16 cellular contexts compared by ENCODE assay signal in the genomic region with DNA sequence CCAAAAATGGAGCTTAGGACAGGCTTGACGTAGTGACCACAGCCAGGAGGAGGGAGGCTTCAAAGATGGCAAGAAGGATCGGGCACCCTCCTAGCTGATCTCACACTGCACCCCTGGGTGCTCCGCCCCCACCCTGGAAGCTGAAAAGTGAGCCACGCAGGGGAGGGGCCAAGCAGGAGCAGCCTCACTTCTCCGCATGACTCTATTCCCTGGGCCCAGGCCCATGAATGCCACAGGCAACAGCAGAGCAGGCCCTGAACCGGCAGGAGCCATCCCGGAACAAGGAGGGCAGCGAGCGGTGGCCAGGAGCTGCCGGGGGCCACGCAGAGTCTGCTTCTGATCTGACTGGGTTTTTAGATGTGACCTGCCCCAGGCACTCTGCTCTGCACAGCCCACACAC. TPM values are rescaled to one million over a fixed set of nuclear protein-coding genes. Genes with fewer than 3 reads are reported as not detected.
DNase-seq lines count a peak whose midpoint lies in the region; ATAC-seq and TF ChIP-seq lines count a peak whose summit lies in the region.
"Had no signal": no experiment of that assay in that cellular context is flagged by ENCODE, and none has a peak within 500 bp of the region (broad histone marks: within the 10 kb centered on the region; RNA-seq: fewer than 3 reads in every experiment).

No MANE protein-coding gene starts in this region.

- TF ChIP-seq CTCF in neural crest cell (conservative IDR thresholded peaks at IDR 0.05): no peak

- no peaks in the 10 kb centered on the region for H3K27me3 Mint-ChIP-seq in effector memory CD8-positive, alpha-beta T cell
- H3K27me3 Mint-ChIP-seq in neural crest cell (ENCODE audit: low read depth): no peaks in the 10 kb centered on the region

- H3K4me1 ChIP-seq in BLaER1 treated with 17β-estradiol and CSF1 and Interleukin-3, amounts not matched to agents 10 nM and 100 nM: peaks cover 69 to 96% (median 91%) of the 10 kb centered on the region in 10 experiments
- H3K4me1 ChIP-seq in SJSA1 (replicated peaks): peaks cover 73% of the 10 kb centered on the region

- H3K27me3 ChIP-seq in BLaER1 treated with 17β-estradiol and CSF1 and Interleukin-3, amounts not matched to agents 10 nM and 100 nM: no peaks in the 10 kb centered on the region
- H3K27me3 ChIP-seq in SJSA1 (replicated peaks): no peaks in the 10 kb centered on the region
- H3K27me3 ChIP-seq: thyroid gland had no signal

- no peak for DNase-seq in SJSA1 (ENCODE audit: low read depth in 1 of 2, low spot score in 2 of 2)
- DNase-seq in effector memory CD8-positive, alpha-beta T cell: no peak
- DNase-seq in neural crest cell (ENCODE audit: low read depth, low spot score): no peak
- no peak for DNase-seq in NCI-H146 (lab: John Stamatoyannopoulos, UW)
- no peak for DNase-seq in stimulated activated CD4-positive, alpha-beta T cell treated with anti-CD3 and anti-CD28 coated beads, Interleukin-4, amount 100 ng/mL, for 4 hours
- DNase-seq: activated naive CD4-positive, alpha-beta T cell treated with anti-CD3 and anti-CD28 coated beads, Interleukin-2, amount 50 U/mL, for 16 hours; central memory CD4-positive, alpha-beta T cell; kidney; NCI-H1930; NCI-H526 treated with DMSO at 0.1 percent for 48 hours; PC-9; stimulated activated CD4-positive, alpha-beta T cell treated with anti-CD3 and anti-CD28 coated beads, Interleukin-12 subunit alpha, Interleukin-12 subunit beta, amount 100 ng/mL, for 4 hours; thyroid gland had no signal

- H3K4me2 ChIP-seq in BLaER1 treated with 17β-estradiol and CSF1 and Interleukin-3, amounts not matched to agents 10 nM and 100 nM: peak overlapping the region; percentile 64 to 99 (median 98); a peak in 21 of 22 replicates
- H3K4me2 ChIP-seq: PC-9 had no signal

- peak overlapping the region; percentile 98 for H3K27ac Mint-ChIP-seq in effector memory CD8-positive, alpha-beta T cell
- H3K27ac Mint-ChIP-seq in neural crest cell (ENCODE audit: unreplicated experiment): peak overlapping the region; percentile 85

- no peaks in the 10 kb centered on the region for H3K9me3 Mint-ChIP-seq in effector memory CD8-positive, alpha-beta T cell
- H3K9me3 Mint-ChIP-seq in neural crest cell: no peaks in the 10 kb centered on the region

- H3K4me3 Mint-ChIP-seq in effector memory CD8-positive, alpha-beta T cell: peak overlapping the region; percentile 33 to 88
- no peak overlapping the region for H3K4me3 Mint-ChIP-seq in neural crest cell

- H3K36me3 Mint-ChIP-seq in effector memory CD8-positive, alpha-beta T cell (ENCODE audit: insufficient read depth): peaks cover 20% of the 10 kb centered on the region
- H3K36me3 Mint-ChIP-seq in neural crest cell (ENCODE audit: low read depth): no peaks in the 10 kb centered on the region

- H4K20me1 ChIP-seq in BLaER1 treated with 17β-estradiol and CSF1 and Interleukin-3, amounts not matched to agents 10 nM and 100 nM: peaks cover 0 to 97% (median 50%) of the 10 kb centered on the region in 11 experiments; a peak in 17 of 22 replicates

- peak overlapping the region in 8 of 11 experiments; percentile 0 to 84 (median 54); a peak in 12 of 22 replicates for H3K9ac ChIP-seq in BLaER1 treated with 17β-estradiol and CSF1 and Interleukin-3, amounts not matched to agents 10 nM and 100 nM

- no peak overlapping the region for H3K4me3 ChIP-seq in BLaER1 treated with 17β-estradiol and CSF1 and Interleukin-3, amounts not matched to agents 10 nM and 100 nM
- no peak overlapping the region for H3K4me3 ChIP-seq in SJSA1
- H3K4me3 ChIP-seq: PC-9, thyroid gland had no signal

- ATAC-seq in effector memory CD8-positive, alpha-beta T cell (replicated peaks): no peak
- no peak for ATAC-seq in HG02623 (IDR thresholded peaks at IDR 0.05; ENCODE audit: unreplicated experiment)
- ATAC-seq in HG03442 (IDR thresholded peaks at IDR 0.05; ENCODE audit: unreplicated experiment): no peak

- no peaks in the 10 kb centered on the region for H3K9me3 ChIP-seq in BLaER1 treated with 17β-estradiol and CSF1 and Interleukin-3, amounts not matched to agents 10 nM and 100 nM (replicated peaks in 1 of 11)
- H3K9me3 ChIP-seq in SJSA1 (replicated peaks): peaks cover 3% of the 10 kb centered on the region; the same call in 1 of the 2 replicates
- H3K9me3 ChIP-seq: thyroid gland had no signal

- peaks cover 69 to 78% of the 10 kb centered on the region in 2 donors for H3K4me1 Mint-ChIP-seq in effector memory CD8-positive, alpha-beta T cell (ENCODE audit: low read depth in 2 of 2)
- peaks cover 26% of the 10 kb centered on the region for H3K4me1 Mint-ChIP-seq in neural crest cell

- H3K27ac ChIP-seq in BLaER1 treated with 17β-estradiol and CSF1 and Interleukin-3, amounts not matched to agents 10 nM and 100 nM: peak overlapping the region in 8 of 11 experiments; percentile 38 to 98 (median 56); a peak in 14 of 22 replicates
- H3K27ac ChIP-seq in SJSA1: peak overlapping the region; percentile 53
- H3K27ac ChIP-seq: PC-9, thyroid gland had no signal

- peaks cover 0 to 33% (median 17%) of the 10 kb centered on the region in 11 experiments; a peak in 12 of 22 replicates for H3K36me3 ChIP-seq in BLaER1 treated with 17β-estradiol and CSF1 and Interleukin-3, amounts not matched to agents 10 nM and 100 nM
- H3K36me3 ChIP-seq in SJSA1: peaks cover 7% of the 10 kb centered on the region
- H3K36me3 ChIP-seq: thyroid gland had no signal

RNA-seq across cellular contexts. Expression of a gene that starts 30.0 kb away (rescaled TPM):
- total RNA-seq in SJSA1 (2014; rRNA removed; shearing (Covaris generic)): 68.6 and 76.5 TPM in 2 replicates
- 67.7 and 69.9 TPM in 2 replicates for total RNA-seq in neural crest cell
